ENCODE assay signal across 21 cellular contexts in genomic region chr14:31842905-31843304, GRCh38.
DNase-seq lines count a peak whose midpoint lies in the region; ATAC-seq and TF ChIP-seq lines count a peak whose summit lies in the region.
"Had no signal": no experiment of that assay in that cellular context is flagged by ENCODE, and none has a peak within 500 bp of the region (broad histone marks: within the 10 kb centered on the region; RNA-seq: fewer than 3 reads in every experiment).

No MANE protein-coding gene starts in this region.

- no peak for TF ChIP-seq EP300 in suprapubic skin (IDR thresholded peaks at IDR 0.05)

- no peak overlapping the region for H3K27ac ChIP-seq in breast epithelium
- H3K27ac ChIP-seq in GM23338 (ENCODE audit: low read depth), result no peak overlapping the region
- H3K27ac ChIP-seq in suprapubic skin, result no peak overlapping the region
- H3K27ac ChIP-seq: RWPE1 had no signal

- H3F3A ChIP-seq in GM23338 (replicated peaks; ENCODE audit: low read depth), result no peaks in the 10 kb centered on the region

- H3K9me2 ChIP-seq in GM23338 (ENCODE audit: insufficient read depth), result peaks cover 2% of the 10 kb centered on the region; the same call in 1 of the 2 replicates

- TF ChIP-seq CTCF in MCF 10A (IDR thresholded peaks at IDR 0.05; ENCODE audit: unreplicated experiment), result no peak
- no peak for TF ChIP-seq CTCF in breast epithelium (IDR thresholded peaks at IDR 0.05)
- TF ChIP-seq CTCF in GM23338 (conservative IDR thresholded peaks at IDR 0.05; ENCODE audit: low read depth in 2 of 2), result no peak
- TF ChIP-seq CTCF in suprapubic skin (IDR thresholded peaks at IDR 0.05), result no peak

- H3K36me3 ChIP-seq in breast epithelium (no peaks in the 10 kb centered on the region), GM23338 (ENCODE audit: insufficient read depth) (no peaks in the 10 kb centered on the region), suprapubic skin (no peaks in the 10 kb centered on the region)

- POLR2A ChIA-PET in MCF 10A (lab: Yijun Ruan, JAX), result interaction anchor here (0.6 kb wide), 1 partner anchor 145 kb away, joined by 3 read pairs; no protein-coding TSS in a partner anchor

- H4K20me1 ChIP-seq in GM23338 (replicated peaks; ENCODE audit: insufficient read depth), result no peaks in the 10 kb centered on the region

- no TSS peak for BruUV-seq in MCF 10A (replicated peaks; lab: Mats Ljungman, UMichigan)

- H3K9me3 Mint-ChIP-seq in MCF 10A (ENCODE audit: unreplicated experiment), result peaks cover 8% of the 10 kb centered on the region
- H3K9me3 Mint-ChIP-seq in GM23338, result no peaks in the 10 kb centered on the region; the same call in 2 of the 3 replicates

- peaks cover 10% of the 10 kb centered on the region for H3K4me1 Mint-ChIP-seq in MCF 10A (ENCODE audit: insufficient read depth, unreplicated experiment)
- no peaks in the 10 kb centered on the region for H3K4me1 Mint-ChIP-seq in GM23338
- H3K4me1 Mint-ChIP-seq: activated CD8-positive, alpha-beta memory T cell treated with anti-CD3 and anti-CD28 coated beads, Interleukin-2, amount 10 ng/mL, durations not matched to agents 7 days and 5 days; immature natural killer cell; mesothelial cell of epicardium; T-cell had no signal

- no peak overlapping the region for H2AFZ ChIP-seq in GM23338

- H3K27me3 ChIP-seq in breast epithelium, result no peaks in the 10 kb centered on the region
- no peaks in the 10 kb centered on the region for H3K27me3 ChIP-seq in GM23338 (ENCODE audit: insufficient read depth)
- no peaks in the 10 kb centered on the region for H3K27me3 ChIP-seq in suprapubic skin

- DNase-seq in MCF 10A (ENCODE audit: unreplicated experiment) (peak; percentile 4), breast epithelium (ENCODE audit: low spot score in 2 of 2) (no peak), NCI-H226 (peak; percentile 16), fibroblast of gingiva (ENCODE audit: low read depth) (peak; percentile 7), skeletal muscle cell (ENCODE audit: low read depth) (peak; percentile 8), GM23338 (ENCODE audit: low spot score) (no peak), suprapubic skin (ENCODE audit: low spot score in 2 of 2) (no peak)
- DNase-seq in central memory CD4-positive, alpha-beta T cell, result no peak
- DNase-seq: activated CD4-positive, CD25-positive, alpha-beta regulatory T cell; activated CD8-positive, alpha-beta memory T cell treated with anti-CD3 and anti-CD28 coated beads, Interleukin-2, amount 10 ng/mL, durations not matched to agents 7 days and 5 days; activated gamma-delta T cell; Calu3; effector memory CD8-positive, alpha-beta T cell; GF-D8; immature natural killer cell; occipital lobe; stimulated activated naive B cell treated with anti-CD40 and anti-IgM and Interleukin-4, amounts not matched to agents 10 μg/mL and 1 μg/mL and 100 μg/mL, for 72 hours; T-cell had no signal

- TF ChIP-seq POLR2A in breast epithelium (IDR thresholded peaks at IDR 0.05) (no peak), suprapubic skin (IDR thresholded peaks at IDR 0.05) (no peak)

- WGBS in suprapubic skin, result 65% methylated on average over 2 of the region's 2 CpGs

- H3K27ac Mint-ChIP-seq in MCF 10A (ENCODE audit: low read depth, unreplicated experiment) (no peak overlapping the region), GM23338 (no peak overlapping the region)
- H3K27ac Mint-ChIP-seq: activated CD8-positive, alpha-beta memory T cell treated with anti-CD3 and anti-CD28 coated beads, Interleukin-2, amount 10 ng/mL, durations not matched to agents 7 days and 5 days; effector memory CD8-positive, alpha-beta T cell; immature natural killer cell; mesothelial cell of epicardium; stimulated activated naive B cell treated with anti-CD40 and anti-IgM and Interleukin-4, amounts not matched to agents 10 μg/mL and 1 μg/mL and 100 μg/mL, for 72 hours; T-cell had no signal

- intact Hi-C loops in MCF 10A (cut with micrococcal nuclease), result no loop called here
- intact Hi-C loops in breast epithelium (cut with DNase I; ENCODE audit: low total_unique reads), result no loop called here

- H3K9me3 ChIP-seq in breast epithelium, result no peaks in the 10 kb centered on the region
- no peaks in the 10 kb centered on the region for H3K9me3 ChIP-seq in suprapubic skin

- no peaks in the 10 kb centered on the region for H3K79me2 ChIP-seq in GM23338 (replicated peaks; ENCODE audit: insufficient read depth)

- H3K4me2 ChIP-seq in GM23338, result no peak overlapping the region
- H3K4me2 ChIP-seq: smooth muscle cell had no signal

- H3K4me3 Mint-ChIP-seq in MCF 10A (ENCODE audit: unreplicated experiment) (no peak overlapping the region), GM23338 (no peak overlapping the region)
- H3K4me3 Mint-ChIP-seq: activated CD8-positive, alpha-beta memory T cell treated with anti-CD3 and anti-CD28 coated beads, Interleukin-2, amount 10 ng/mL, durations not matched to agents 7 days and 5 days; effector memory CD8-positive, alpha-beta T cell; immature natural killer cell; mesothelial cell of epicardium; stimulated activated naive B cell treated with anti-CD40 and anti-IgM and Interleukin-4, amounts not matched to agents 10 μg/mL and 1 μg/mL and 100 μg/mL, for 72 hours; T-cell had no signal

- H3K27me3 Mint-ChIP-seq in MCF 10A (ENCODE audit: insufficient read depth, unreplicated experiment), result no peaks in the 10 kb centered on the region
- no peaks in the 10 kb centered on the region for H3K27me3 Mint-ChIP-seq in GM23338 (ENCODE audit: insufficient read depth, low read depth, poor library complexity)
- H3K27me3 Mint-ChIP-seq: activated CD8-positive, alpha-beta memory T cell treated with anti-CD3 and anti-CD28 coated beads, Interleukin-2, amount 10 ng/mL, durations not matched to agents 7 days and 5 days; effector memory CD8-positive, alpha-beta T cell; stimulated activated naive B cell treated with anti-CD40 and anti-IgM and Interleukin-4, amounts not matched to agents 10 μg/mL and 1 μg/mL and 100 μg/mL, for 72 hours; T-cell had no signal

- H3K4me3 ChIP-seq in breast epithelium (no peak overlapping the region), skeletal muscle cell (ENCODE audit: low read depth, low read length) (no peak overlapping the region), GM23338 (no peak overlapping the region), suprapubic skin (no peak overlapping the region)
- H3K4me3 ChIP-seq: smooth muscle cell had no signal

- no peak for ATAC-seq in GM23338
- ATAC-seq: activated CD8-positive, alpha-beta memory T cell treated with anti-CD3 and anti-CD28 coated beads, Interleukin-2, amount 10 ng/mL, durations not matched to agents 7 days and 5 days; effector memory CD8-positive, alpha-beta T cell; T-cell had no signal

- H3K36me3 Mint-ChIP-seq in MCF 10A (ENCODE audit: insufficient read depth, unreplicated experiment), result peaks cover 10% of the 10 kb centered on the region
- peaks cover 2% of the 10 kb centered on the region; the same call in 1 of the 3 replicates for H3K36me3 Mint-ChIP-seq in GM23338 (ENCODE audit: low read depth)

- CTCF ChIA-PET in MCF 10A (lab: Yijun Ruan, JAX), result interaction anchor here (0.5 kb wide), 2 partner anchors 61 to 411 kb away, joined by 3 to 4 read pairs; no protein-coding TSS in a partner anchor

- H3K4me1 ChIP-seq in breast epithelium, result no peaks in the 10 kb centered on the region
- H3K4me1 ChIP-seq in GM23338 (ENCODE audit: insufficient read depth), result no peaks in the 10 kb centered on the region
- H3K4me1 ChIP-seq in suprapubic skin, result no peaks in the 10 kb centered on the region

TF ChIP-seq in GM23338, 12 proteins besides CTCF, POLR2A, EP300 and RAD21 (continues in another document):
- TF ChIP-seq ZNF331 (CRISPR knock-in tag; IDR thresholded peaks at IDR 0.05; ENCODE audit: low read depth) (no peak), REST (IDR thresholded peaks at IDR 0.05; ENCODE audit: unreplicated experiment) (no peak), ZNF114 (CRISPR knock-in tag; IDR thresholded peaks at IDR 0.05) (no peak), EZH2phosphoT487 (IDR thresholded peaks at IDR 0.05; ENCODE audit: unreplicated experiment) (no peak), CREB1 (CRISPR knock-in tag; IDR thresholded peaks at IDR 0.05; ENCODE audit: low read depth) (no peak), NANOG (IDR thresholded peaks at IDR 0.05; ENCODE audit: borderline replicate concordance) (no peak)

Comparison
In these comparisons a context has a peak if more than half of its experiments do, and no peak if none do; other contexts are left out.
1. DNase-seq: peak in MCF 10A (single experiment), NCI-H226 (single experiment), fibroblast of gingiva (single experiment) and skeletal muscle cell (single experiment); none in breast epithelium (0 of 2), GM23338 (single experiment), central memory CD4-positive, alpha-beta T cell (single experiment) and suprapubic skin (0 of 2).